8 cellular contexts compared by ENCODE assay signal in the genomic region with DNA sequence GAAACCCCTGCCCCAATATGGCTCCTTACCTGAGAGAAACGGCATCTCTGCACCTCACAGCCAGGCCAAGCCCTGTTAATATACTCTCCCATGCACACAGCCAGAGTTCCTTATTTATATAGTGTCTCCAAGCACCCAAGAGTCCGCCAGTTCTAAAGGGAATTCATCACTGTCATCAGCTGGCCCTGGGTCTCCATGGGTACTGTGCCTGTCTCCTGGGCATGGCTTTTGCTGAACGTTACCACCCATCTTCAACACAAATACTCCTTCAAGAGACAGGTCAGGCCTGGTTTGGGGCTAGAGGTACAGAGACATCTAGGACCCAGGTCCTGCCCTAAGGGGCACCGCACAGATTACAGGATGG. TPM values are rescaled to one million over a fixed set of nuclear protein-coding genes. Genes with fewer than 3 reads are reported as not detected.
DNase-seq lines count a peak whose midpoint lies in the region; ATAC-seq and TF ChIP-seq lines count a peak whose summit lies in the region.

No MANE protein-coding gene starts in this region.

- POLR2A ChIA-PET in activated naive CD8-positive, alpha-beta T cell treated with anti-CD3 and anti-CD28 coated beads, Interleukin-2, amount 10 ng/mL, durations not matched to agents 7 days and 5 days (lab: Charles Lee): interaction anchor here (1.0 to 3.0 kb wide), 10 partner anchors 10 to 365 kb away, joined by 3 to 17 read pairs (median 5); a partner anchor contains a TSS

- H3K27me3 ChIP-seq in mucosa of stomach (ENCODE audit: control insufficient read depth, insufficient read depth, low read length): no peaks in the 10 kb centered on the region

- no peaks in the 10 kb centered on the region for H3K27me3 Mint-ChIP-seq in activated naive CD8-positive, alpha-beta T cell treated with anti-CD3 and anti-CD28 coated beads, Interleukin-2, amount 10 ng/mL, durations not matched to agents 7 days and 5 days

- DNase-seq in GM12864 (ENCODE audit: low read depth) (no peak), NCI-H187 treated with DMSO at 0.1 percent for 48 hours (lab: John Stamatoyannopoulos, UW) (peak; percentile 71), 8988T (no peak), HK-2 (ENCODE audit: unreplicated experiment) (no peak)
- no peak for DNase-seq in activated naive CD8-positive, alpha-beta T cell treated with anti-CD3 and anti-CD28 coated beads, Interleukin-2, amount 10 ng/mL, durations not matched to agents 7 days and 5 days

- H3K4me3 Mint-ChIP-seq in activated naive CD8-positive, alpha-beta T cell treated with anti-CD3 and anti-CD28 coated beads, Interleukin-2, amount 10 ng/mL, durations not matched to agents 7 days and 5 days: peak overlapping the region; percentile 99

- H3K27ac Mint-ChIP-seq in activated naive CD8-positive, alpha-beta T cell treated with anti-CD3 and anti-CD28 coated beads, Interleukin-2, amount 10 ng/mL, durations not matched to agents 7 days and 5 days: peak overlapping the region; percentile 98

- H3K9ac ChIP-seq in mucosa of stomach (ENCODE audit: low read length): peak overlapping the region; percentile 75

- no peaks in the 10 kb centered on the region for H3K9me3 ChIP-seq in mucosa of stomach (ENCODE audit: control insufficient read depth, low read length)

- H3K36me3 ChIP-seq in mucosa of stomach (ENCODE audit: control insufficient read depth, insufficient read depth, low read length): no peaks in the 10 kb centered on the region

- H3K36me3 Mint-ChIP-seq in activated naive CD8-positive, alpha-beta T cell treated with anti-CD3 and anti-CD28 coated beads, Interleukin-2, amount 10 ng/mL, durations not matched to agents 7 days and 5 days: peaks cover 31% of the 10 kb centered on the region

- H3K4me1 Mint-ChIP-seq in activated naive CD8-positive, alpha-beta T cell treated with anti-CD3 and anti-CD28 coated beads, Interleukin-2, amount 10 ng/mL, durations not matched to agents 7 days and 5 days: peaks cover 37% of the 10 kb centered on the region

- H3K4me3 ChIP-seq in GM12864 (ENCODE audit: low read depth, low read length) (peak overlapping the region; percentile 63), mucosa of stomach (ENCODE audit: low read length) (peak overlapping the region; percentile 79)

- H3K4me1 ChIP-seq in mucosa of stomach (ENCODE audit: control insufficient read depth, insufficient read depth, low read length): peaks cover 25% of the 10 kb centered on the region

- no peak for TF ChIP-seq CTCF in GM12864 (IDR thresholded peaks at IDR 0.05; ENCODE audit: low read depth, low read length, missing control alignments)

- no peak for ATAC-seq in activated naive CD8-positive, alpha-beta T cell treated with anti-CD3 and anti-CD28 coated beads, Interleukin-2, amount 10 ng/mL, durations not matched to agents 7 days and 5 days (ENCODE audit: low read depth)
- no peak for ATAC-seq in HG02973 (IDR thresholded peaks at IDR 0.05; ENCODE audit: unreplicated experiment)
- no peak for ATAC-seq in HG02938 (IDR thresholded peaks at IDR 0.05; ENCODE audit: unreplicated experiment)

- H3K9me3 Mint-ChIP-seq in activated naive CD8-positive, alpha-beta T cell treated with anti-CD3 and anti-CD28 coated beads, Interleukin-2, amount 10 ng/mL, durations not matched to agents 7 days and 5 days: no peaks in the 10 kb centered on the region

RNA-seq across cellular contexts. Expression of a gene that starts 1.6 kb away (rescaled TPM):
- total RNA-seq in activated naive CD8-positive, alpha-beta T cell treated with anti-CD3 and anti-CD28 coated beads, Interleukin-2, amount 10 ng/mL, durations not matched to agents 7 days and 5 days: 100 to 1,000 TPM; 159 to 163 TPM

RNA-seq across cellular contexts. Expression of a gene that starts 18.7 kb away (rescaled TPM):
- 1 to 10 TPM; 7.8 to 8.0 TPM for total RNA-seq in activated naive CD8-positive, alpha-beta T cell treated with anti-CD3 and anti-CD28 coated beads, Interleukin-2, amount 10 ng/mL, durations not matched to agents 7 days and 5 days
